Comparison of ENCODE assay signal across 1 cellular context in genomic region chr12:104462325-104462724, GRCh38.
TF ChIP-seq lines count a peak whose summit lies in the region.

No MANE protein-coding gene starts in this region.

TF ChIP-seq in GM12878, 131 proteins besides CTCF, POLR2A, EP300 and RAD21 (continued from another document):
- TF ChIP-seq MLLT1 (IDR thresholded peaks at IDR 0.05) (no peak), RB1 (IDR thresholded peaks at IDR 0.05; ENCODE audit: borderline replicate concordance) (no peak), MTA2 (IDR thresholded peaks at IDR 0.05; ENCODE audit: low read depth) (no peak)
